ENCODE assay signal across 32 cellular contexts in the genomic region with DNA sequence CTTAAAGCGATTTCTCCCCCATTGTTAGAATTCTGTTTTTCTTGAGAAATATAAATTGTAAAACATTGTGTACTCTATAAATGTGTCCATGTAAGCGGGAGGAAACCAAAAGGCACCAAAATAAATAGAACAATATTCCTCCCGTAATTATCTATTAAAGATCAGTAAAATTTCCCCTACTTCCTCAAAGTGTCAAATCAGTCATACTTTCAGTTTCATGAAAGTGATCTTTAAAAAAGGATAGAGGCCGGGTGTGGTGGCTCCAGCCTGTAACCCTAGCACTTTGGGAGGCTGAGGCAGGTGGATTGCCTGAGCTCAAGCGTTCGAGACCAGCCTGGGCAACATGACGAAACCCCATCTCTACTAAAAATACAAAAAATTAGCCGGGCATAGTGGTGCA.
DNase-seq lines count a peak whose midpoint lies in the region; ATAC-seq, FAIRE-seq and TF ChIP-seq lines count a peak whose summit lies in the region.
"Had no signal": no experiment of that assay in that cellular context is flagged by ENCODE, and none has a peak within 500 bp of the region (broad histone marks: within the 10 kb centered on the region; RNA-seq: fewer than 3 reads in every experiment).

No MANE protein-coding gene starts in this region.

- H3K9me3 ChIP-seq in GM12878 (replicated peaks; ENCODE audit: control insufficient read depth, insufficient read depth, low read length) (no peaks in the 10 kb centered on the region), H9 (ENCODE audit: control insufficient read depth, low read depth, low read length) (no peaks in the 10 kb centered on the region)
- H3K9me3 ChIP-seq: BE2C, SJSA1, thoracic aorta, uterus had no signal

- TF ChIP-seq POLR2A in GM12878 (IDR thresholded peaks at IDR 0.05; ENCODE audit: low read depth, low read length) = no peak

- no peaks in the 10 kb centered on the region for H4K20me1 ChIP-seq in GM12878 (ENCODE audit: control insufficient read depth, insufficient read depth)
- no peaks in the 10 kb centered on the region for H4K20me1 ChIP-seq in H9 (ENCODE audit: control insufficient read depth, insufficient read depth, insufficient read length)

- H3K27ac Mint-ChIP-seq in H9 = no peak overlapping the region
- H3K27ac Mint-ChIP-seq: activated B cell treated with CpG ODN at 0.5 μM for 24 hours; activated CD4-positive, alpha-beta T cell treated with anti-CD3 and anti-CD28 coated beads, Interleukin-2, amount 10 ng/mL, durations not matched to agents 7 days and 5 days; activated naive CD4-positive, alpha-beta T cell treated with anti-CD3 and anti-CD28 coated beads, Interleukin-2, amount 50 U/mL, for 24 hours; GM23338; stimulated activated naive CD8-positive, alpha-beta T cell treated with anti-CD3 and anti-CD28 coated beads, Interleukin-15, Interleukin-2, amounts not matched to agents 100 ng/mL and 50 ng/mL, for 24 hours; T-cell had no signal

- H3K27ac ChIP-seq in GM12878 (ENCODE audit: control insufficient read depth, insufficient read depth) = no peak overlapping the region
- no peak overlapping the region for H3K27ac ChIP-seq in H9 (ENCODE audit: insufficient read length, low read depth, low read length)
- H3K27ac ChIP-seq: dorsolateral prefrontal cortex, SJSA1, thoracic aorta, uterus had no signal

- no peak overlapping the region for H2BK120ac ChIP-seq in H9 (ENCODE audit: low read depth, low read length, poor library complexity, severe bottlenecking)

- TF ChIP-seq CTCF in GM12878 (IDR thresholded peaks at IDR 0.05 in 2 of 3, conservative IDR thresholded peaks at IDR 0.05 in 1 of 3; ENCODE audit: control insufficient read depth in 2 of 3, extremely low read depth in 1 of 3, insufficient read depth in 1 of 3, low read depth in 3 of 3, low read length in 3 of 3) (no peak), H9 (conservative IDR thresholded peaks at IDR 0.05) (no peak)

- H3K18ac ChIP-seq in H9 (ENCODE audit: insufficient read length, low read depth, low read length) = no peak overlapping the region

- H3K9me3 Mint-ChIP-seq in H9 = no peaks in the 10 kb centered on the region
- H3K9me3 Mint-ChIP-seq: activated B cell treated with CpG ODN at 0.5 μM for 24 hours; activated CD4-positive, alpha-beta T cell treated with anti-CD3 and anti-CD28 coated beads, Interleukin-2, amount 10 ng/mL, durations not matched to agents 7 days and 5 days; GM23338; stimulated activated naive CD8-positive, alpha-beta T cell treated with anti-CD3 and anti-CD28 coated beads, Interleukin-15, Interleukin-2, amounts not matched to agents 100 ng/mL and 50 ng/mL, for 24 hours; T-cell had no signal

- no peaks in the 10 kb centered on the region for H3K79me1 ChIP-seq in H9 (ENCODE audit: insufficient read depth, low read depth, low read length, poor library complexity, severe bottlenecking)

- H2BK5ac ChIP-seq in H9 (ENCODE audit: insufficient read length, low read length) = no peak overlapping the region

- no peak overlapping the region for H3T11ph ChIP-seq in H9 (ENCODE audit: low read length)

- no peaks in the 10 kb centered on the region for H3K36me3 ChIP-seq in GM12878 (ENCODE audit: control insufficient read depth in 2 of 2, insufficient read depth in 2 of 2, low read length in 1 of 2)
- H3K36me3 ChIP-seq: BE2C, SJSA1, thoracic aorta, uterus had no signal

- no peak for TF ChIP-seq RAD21 in GM12878 (IDR thresholded peaks at IDR 0.05; ENCODE audit: insufficient read depth, low read depth, low read length)

- no peaks in the 10 kb centered on the region for H3K27me3 Mint-ChIP-seq in H9 (ENCODE audit: low read depth)

- H3K27me3 ChIP-seq in GM12878 (replicated peaks in 1 of 2; ENCODE audit: control insufficient read depth in 2 of 2, insufficient read depth in 2 of 2, low read length in 1 of 2) (0 out of 4 replicates have a peak, but pooled peaks cover 0 to 4% of the 10 kb centered on the region in 2 experiments), H9 (ENCODE audit: insufficient read depth, low read length) (no peaks in the 10 kb centered on the region)
- H3K27me3 ChIP-seq: BE2C, uterus had no signal

- H3K14ac ChIP-seq in H9 (ENCODE audit: insufficient read depth, low read length) = no peak overlapping the region

- SMC1A ChIA-PET in GM12878 (lab: Charles Lee; ENCODE audit: uncharacterized antibody, unreplicated experiment) = no interaction called here

- ATAC-seq in GM18858 (IDR thresholded peaks at IDR 0.05; ENCODE audit: unreplicated experiment) (peak; percentile 49), GM21529 (IDR thresholded peaks at IDR 0.05; ENCODE audit: unreplicated experiment) (peak; percentile 51), HG03442 (IDR thresholded peaks at IDR 0.05; ENCODE audit: unreplicated experiment) (peak; percentile 69), GM12878 (peak; percentile 48; the same call in 2 of the 3 replicates), GM19397 (IDR thresholded peaks at IDR 0.05; ENCODE audit: unreplicated experiment) (no peak), HG03520 (IDR thresholded peaks at IDR 0.05; ENCODE audit: unreplicated experiment) (no peak)
- ATAC-seq: GM23338, HepG2, right cardiac atrium, T-cell had no signal

- no peak overlapping the region for H4K5ac ChIP-seq in H9 (ENCODE audit: insufficient read length, low read depth, low read length)

- CTCF ChIA-PET in GM12878 (lab: Yijun Ruan, JAX) = no interaction called here

- no peak overlapping the region for H3K4me3 Mint-ChIP-seq in H9
- H3K4me3 Mint-ChIP-seq: activated B cell treated with CpG ODN at 0.5 μM for 24 hours; activated CD4-positive, alpha-beta T cell treated with anti-CD3 and anti-CD28 coated beads, Interleukin-2, amount 10 ng/mL, durations not matched to agents 7 days and 5 days; activated naive CD4-positive, alpha-beta T cell treated with anti-CD3 and anti-CD28 coated beads, Interleukin-2, amount 50 U/mL, for 24 hours; GM23338; stimulated activated naive CD8-positive, alpha-beta T cell treated with anti-CD3 and anti-CD28 coated beads, Interleukin-15, Interleukin-2, amounts not matched to agents 100 ng/mL and 50 ng/mL, for 24 hours; T-cell had no signal

- no peak overlapping the region for H3K4ac ChIP-seq in H9 (ENCODE audit: low read depth, low read length)

- no peak overlapping the region for H2BK20ac ChIP-seq in H9 (ENCODE audit: low read depth, low read length, poor library complexity, severe bottlenecking)

- H3K4me1 ChIP-seq in GM12878 (ENCODE audit: control insufficient read depth, insufficient read depth, low read length) (no peaks in the 10 kb centered on the region), H9 (ENCODE audit: insufficient read depth, low read length) (no peaks in the 10 kb centered on the region)
- H3K4me1 ChIP-seq: SJSA1, uterus had no signal

- no peak overlapping the region for H3K56ac ChIP-seq in H9 (ENCODE audit: insufficient read length, low read depth, low read length)

- no peak for TF ChIP-seq EP300 in GM12878 (IDR thresholded peaks at IDR 0.05; ENCODE audit: borderline replicate concordance in 1 of 2, control insufficient read depth in 1 of 2, low read depth in 2 of 2, low read length in 2 of 2)

- POLR2A ChIA-PET in GM12878 (lab: Charles Lee) = no interaction called here

- no peak overlapping the region for H2BK12ac ChIP-seq in H9 (ENCODE audit: insufficient read length, low read depth, low read length)

- H2AK5ac ChIP-seq in H9 (ENCODE audit: insufficient read length, low read length) = no peak overlapping the region

- no peaks in the 10 kb centered on the region for H3K4me1 Mint-ChIP-seq in H9
- H3K4me1 Mint-ChIP-seq: activated CD4-positive, alpha-beta T cell treated with anti-CD3 and anti-CD28 coated beads, Interleukin-2, amount 10 ng/mL, durations not matched to agents 7 days and 5 days; activated naive CD4-positive, alpha-beta T cell treated with anti-CD3 and anti-CD28 coated beads, Interleukin-2, amount 50 U/mL, for 24 hours; T-cell had no signal

- H3K23ac ChIP-seq in H9 (ENCODE audit: insufficient read length, low read depth, low read length) = no peak overlapping the region

- H3K79me2 ChIP-seq in GM12878 (ENCODE audit: control insufficient read depth, insufficient read depth, low read length) = no peaks in the 10 kb centered on the region
- no peaks in the 10 kb centered on the region for H3K79me2 ChIP-seq in H9 (ENCODE audit: insufficient read depth, low read length)

- no peak overlapping the region for H2BK15ac ChIP-seq in H9 (ENCODE audit: low read depth, low read length)

- WGBS in GM12878 (ENCODE audit: insufficient coverage, insufficient replicate concordance, low lambda C conversion rate, missing lambda C conversion rate) = 2% methylated on average over 8 of the region's 8 CpGs
- whole genome bisulfite sequencing in H9 (ENCODE audit: extremely low coverage, insufficient read length, low lambda C conversion rate) = no CpG with 5 or more reads among the region's 8 CpGs

- RAD21 ChIA-PET in GM12878 (lab: Charles Lee; ENCODE audit: unreplicated experiment) = no interaction called here

- H3K23me2 ChIP-seq in H9 (ENCODE audit: insufficient read length, low read depth, low read length, poor library complexity, severe bottlenecking) = no peaks in the 10 kb centered on the region

- FAIRE-seq in GM12878 (lab: Jason Lieb, UNC) = no peak
- FAIRE-seq: GM12892, GM19239, HepG2, kidney had no signal

- H4K8ac ChIP-seq in H9 (replicated peaks; ENCODE audit: insufficient read length, low read depth, low read length) = no peak overlapping the region

- no peak overlapping the region for H2AFZ ChIP-seq in GM12878 (ENCODE audit: control insufficient read depth, low read depth, low read length)
- H2AFZ ChIP-seq in H9 (ENCODE audit: low read length) = no peak overlapping the region
- H2AFZ ChIP-seq: GM23338 had no signal

- DNase-seq in GM12878 (ENCODE audit: low read depth, low spot score) (no peak), H9 (no peak)
- DNase-seq: ACHN; activated B cell treated with CpG ODN at 0.5 μM for 24 hours; activated CD4-positive, alpha-beta T cell treated with anti-CD3 and anti-CD28 coated beads, Interleukin-2, amount 10 ng/mL, durations not matched to agents 7 days and 5 days; amniotic stem cell; BE2C; DMS153; dorsolateral prefrontal cortex; foreskin melanocyte; kidney; NCI-H146; NCI-H345; NCI-H748 treated with DMSO at 0.1 percent for 48 hours; RPMI8226; stimulated activated CD4-positive, alpha-beta T cell treated with anti-CD3 and anti-CD28 coated beads, Interleukin-2, amount 100 ng/mL, for 24 hours; T-cell; uterus had no signal

- no peak overlapping the region for H3K4me3 ChIP-seq in GM12878
- H3K4me3 ChIP-seq: dorsolateral prefrontal cortex, GM23338, SJSA1, thoracic aorta, uterus had no signal

- H3K9ac ChIP-seq in GM12878 (ENCODE audit: control insufficient read depth, insufficient read depth, low read length) = no peak overlapping the region
- H3K9ac ChIP-seq in H9 (ENCODE audit: extremely low read depth, insufficient read length, low read length) = no peak overlapping the region

- no TSS peak for BruUV-seq in GM12878 (replicated peaks; lab: Mats Ljungman, UMichigan)

- no peaks in the 10 kb centered on the region for H3K36me3 Mint-ChIP-seq in H9 (ENCODE audit: insufficient read depth in 1 of 3, low read depth in 3 of 3)
- H3K36me3 Mint-ChIP-seq: activated naive CD4-positive, alpha-beta T cell treated with anti-CD3 and anti-CD28 coated beads, Interleukin-2, amount 50 U/mL, for 24 hours; T-cell had no signal

- in situ Hi-C loops in GM12878 (cut with MboI) = no loop called here

- intact Hi-C loops in GM12878 (cut with micrococcal nuclease; ENCODE audit: unreplicated experiment) = no loop called here

- no peak overlapping the region for H4K91ac ChIP-seq in H9 (ENCODE audit: insufficient read length, low read depth, low read length)

- H3K4me2 ChIP-seq in GM12878 (ENCODE audit: control insufficient read depth, insufficient read depth) = no peak overlapping the region
- H3K4me2 ChIP-seq in H9 (ENCODE audit: insufficient read depth, insufficient read length, low read length) = no peak overlapping the region
- H3K4me2 ChIP-seq: GM23338 had no signal

Comparison
In these comparisons a context has a peak if more than half of its experiments do, and no peak if none do; other contexts are left out.
1. ATAC-seq: peak in GM18858 (single experiment), GM21529 (single experiment), HG03442 (single experiment) and GM12878 (single experiment); none in GM19397 (single experiment) and HG03520 (single experiment).